Comparison of ENCODE assay signal across 10 cellular contexts in the genomic region with DNA sequence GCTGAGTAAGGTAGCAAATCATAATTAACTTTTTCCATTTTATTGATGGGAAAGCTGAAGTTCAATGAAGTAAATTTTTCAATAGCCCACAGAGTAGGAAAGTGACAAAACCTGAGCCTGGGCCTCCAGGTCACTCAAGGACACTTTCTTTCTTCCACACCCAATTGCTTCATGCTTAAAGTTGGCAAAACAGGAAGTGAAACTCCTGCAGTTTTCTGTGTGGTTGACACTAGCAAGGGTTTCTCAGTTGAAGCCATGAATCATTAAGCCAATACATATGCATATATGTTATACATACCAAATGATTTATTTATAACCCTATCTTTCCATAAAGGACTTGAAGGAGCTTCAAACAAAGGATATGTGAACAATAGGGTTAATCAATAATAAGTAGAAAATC. TPM values are rescaled to one million over a fixed set of nuclear protein-coding genes. Genes with fewer than 3 reads are reported as not detected.
A peak's percentile ranks its signal among the peaks of the same experiment; 100 is the strongest.
DNase-seq lines count a peak whose midpoint lies in the region; ATAC-seq, FAIRE-seq and TF ChIP-seq lines count a peak whose summit lies in the region.
"Had no signal": no experiment of that assay in that cellular context is flagged by ENCODE, and none has a peak within 500 bp of the region (broad histone marks: within the 10 kb centered on the region; RNA-seq: fewer than 3 reads in every experiment).

No MANE protein-coding gene starts in this region.

- peak; percentile 30 for ATAC-seq in Right ventricle myocardium inferior
- ATAC-seq in HG03095 (IDR thresholded peaks at IDR 0.05; ENCODE audit: unreplicated experiment): peak; percentile 98
- ATAC-seq in T-helper 17 cell: peak; percentile 37
- ATAC-seq in pancreas: peak in 3 of 4 donors; percentile 55 to 80 (median 69)

- TF ChIP-seq CTCF in pancreas (IDR thresholded peaks at IDR 0.05): no peak
- TF ChIP-seq CTCF in coronary artery (IDR thresholded peaks at IDR 0.05): no peak

- H3K36me3 Mint-ChIP-seq in T-helper 17 cell (ENCODE audit: low read depth): no peaks in the 10 kb centered on the region

- no peaks in the 10 kb centered on the region for H3K36me3 ChIP-seq in pancreas

- no peak overlapping the region for H3K4me3 Mint-ChIP-seq in T-helper 17 cell

- no peak for FAIRE-seq in pancreas (lab: Jason Lieb, UNC)

- H3K9me3 ChIP-seq in T-helper 17 cell (ENCODE audit: control insufficient read depth, low read length, poor library complexity, severe bottlenecking) (no peaks in the 10 kb centered on the region), pancreas (no peaks in the 10 kb centered on the region)
- H3K9me3 ChIP-seq: tibial artery had no signal

- intact Hi-C loops in Right ventricle myocardium inferior (cut with DNase I): no loop called here
- intact Hi-C loops in cardiac septum (cut with DNase I): no loop called here
- intact Hi-C loops in pancreas (cut with DNase I): no loop called here

- H3K27ac ChIP-seq in pancreas (no peak overlapping the region), coronary artery (peak overlapping the region in 1 of 2 donors; percentile 5)
- H3K27ac ChIP-seq: tibial artery, VCaP had no signal

- no peak for DNase-seq in Right ventricle myocardium inferior (ENCODE audit: missing footprints)
- DNase-seq in cardiac septum (ENCODE audit: low spot score): no peak
- DNase-seq in T-helper 17 cell: no peak
- no peak for DNase-seq in pancreas
- DNase-seq in mesenteric fat pad (ENCODE audit: low spot score): no peak
- no peak for DNase-seq in coronary artery (ENCODE audit: low spot score)
- no peak for DNase-seq in stimulated activated CD4-positive, alpha-beta T cell treated with anti-CD3 and anti-CD28 coated beads, Interleukin-12 subunit alpha, Interleukin-12 subunit beta, amount 100 ng/mL, for 4 hours

- no peaks in the 10 kb centered on the region for H3K27me3 ChIP-seq in pancreas
- H3K27me3 ChIP-seq: tibial artery had no signal

- no peak overlapping the region for H3K4me3 ChIP-seq in pancreas
- H3K4me3 ChIP-seq in coronary artery: no peak overlapping the region
- H3K4me3 ChIP-seq: tibial artery had no signal

- H3K4me1 Mint-ChIP-seq in T-helper 17 cell: peaks cover 2% of the 10 kb centered on the region

- H3K4me1 ChIP-seq in pancreas: peaks cover 0 to 8% (median 0%) of the 10 kb centered on the region in 3 donors

- no peak overlapping the region for H3K27ac Mint-ChIP-seq in T-helper 17 cell

- peaks cover 19% of the 10 kb centered on the region for H3K27me3 Mint-ChIP-seq in T-helper 17 cell

RNA-seq across cellular contexts. Expression of a gene that starts 13.9 kb away (rescaled TPM):
- total RNA-seq in Right ventricle myocardium inferior (16.8 TPM), cardiac septum (7.5 TPM), T-helper 17 cell (1 to 10 TPM in 1 of 2 donors, under 1 TPM in 1; 0.39 to 1.8 TPM), pancreas (1 to 10 TPM; 1.1 to 9.1 (median 2.2) TPM), mesenteric fat pad (62.8 TPM)
- under 1 TPM; 0.68 to 0.87 TPM for polyA plus RNA-seq in pancreas

Comparison
In these comparisons a context has a peak if more than half of its experiments do, and no peak if none do; other contexts are left out.
1. ATAC-seq: peak in every context shown above with its lines; median percentile 98 in HG03095; 69 in pancreas; 37 in T-helper 17 cell; 30 in Right ventricle myocardium inferior.